ENCODE assay signal across 9 cellular contexts in the genomic region with DNA sequence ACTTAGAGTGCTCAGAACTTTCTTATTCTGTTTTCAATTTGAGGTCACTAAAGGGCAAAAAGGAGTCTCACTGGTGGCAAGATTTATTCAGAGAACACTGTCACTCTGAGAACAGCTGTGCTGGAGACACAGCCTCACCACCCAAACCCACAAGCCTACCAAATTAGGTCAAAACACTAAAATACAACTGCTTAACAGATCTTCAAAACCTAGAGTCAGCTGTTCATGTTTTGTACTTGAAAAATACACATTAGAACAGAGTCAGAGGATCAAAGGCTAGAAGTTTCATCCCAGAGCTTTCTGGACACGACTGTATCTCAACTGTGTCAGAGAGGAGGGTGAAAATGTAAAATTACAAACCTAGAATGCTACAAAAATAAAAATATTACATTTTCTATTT.
DNase-seq lines count a peak whose midpoint lies in the region; ATAC-seq and TF ChIP-seq lines count a peak whose summit lies in the region.
"Had no signal": no experiment of that assay in that cellular context is flagged by ENCODE, and none has a peak within 500 bp of the region (broad histone marks: within the 10 kb centered on the region; RNA-seq: fewer than 3 reads in every experiment).

No MANE protein-coding gene starts in this region.

- H3K9me3 Mint-ChIP-seq in T-helper 2 cell treated with Interferon-gamma antibody and Interleukin-4, amounts not matched to agents 5 μg/mL and 100 μg/mL, for 36 hours = peaks cover 6% of the 10 kb centered on the region
- H3K9me3 Mint-ChIP-seq: immature natural killer cell had no signal

- H3K27me3 Mint-ChIP-seq in T-helper 2 cell treated with Interferon-gamma antibody and Interleukin-4, amounts not matched to agents 5 μg/mL and 100 μg/mL, for 36 hours (ENCODE audit: low read depth) = no peaks in the 10 kb centered on the region

- peaks cover 6% of the 10 kb centered on the region for H3K36me3 Mint-ChIP-seq in T-helper 2 cell treated with Interferon-gamma antibody and Interleukin-4, amounts not matched to agents 5 μg/mL and 100 μg/mL, for 36 hours (ENCODE audit: low read depth)

- no TSS peak for BruUV-seq in A673 (replicated peaks; lab: Mats Ljungman, UMichigan)

- no peaks in the 10 kb centered on the region for H3K27me3 ChIP-seq in A673 (replicated peaks; ENCODE audit: insufficient read depth, low read depth, low read length, poor library complexity)

- no peaks in the 10 kb centered on the region for H3K9me3 ChIP-seq in A673 (ENCODE audit: low read depth, low read length, poor library complexity, severe bottlenecking)

- CTCF ChIA-PET in A673 (lab: Charles Lee) = no interaction called here

- ATAC-seq in GM18873 (IDR thresholded peaks at IDR 0.05; ENCODE audit: low FRiP score, unreplicated experiment) = peak; percentile 78
- ATAC-seq in HG02610 (IDR thresholded peaks at IDR 0.05; ENCODE audit: unreplicated experiment) = peak; percentile 87

- no peak for DNase-seq in T-helper 2 cell treated with Interferon-gamma antibody and Interleukin-4, amounts not matched to agents 5 μg/mL and 100 μg/mL, for 36 hours (ENCODE audit: low spot score)
- peak; percentile 55 for DNase-seq in skeletal muscle cell (ENCODE audit: low read depth)
- no peak for DNase-seq in activated gamma-delta T cell treated with Interleukin-2 at 50 U/mL for 16 hours
- DNase-seq in T-helper 9 cell = no peak
- DNase-seq in A673 (ENCODE audit: low spot score) = no peak
- no peak for DNase-seq in activated naive CD4-positive, alpha-beta T cell treated with Interleukin-2 at 50 U/mL for 16 hours
- DNase-seq: immature natural killer cell had no signal

- POLR2A ChIA-PET in A673 (lab: Charles Lee; ENCODE audit: low non-redundant PET) = no interaction called here

- H3K4me3 Mint-ChIP-seq in T-helper 2 cell treated with Interferon-gamma antibody and Interleukin-4, amounts not matched to agents 5 μg/mL and 100 μg/mL, for 36 hours = no peak overlapping the region
- H3K4me3 Mint-ChIP-seq: immature natural killer cell had no signal

- no peak overlapping the region for H3K4me3 ChIP-seq in skeletal muscle cell (ENCODE audit: low read depth, low read length)
- H3K4me3 ChIP-seq in A673 (ENCODE audit: low read depth, low read length, poor library complexity, severe bottlenecking) = no peak overlapping the region

- H3K4me1 ChIP-seq in A673 (ENCODE audit: insufficient read depth, low read length, poor library complexity, severe bottlenecking) = no peaks in the 10 kb centered on the region

- peak overlapping the region; percentile 47 for H3K27ac Mint-ChIP-seq in T-helper 2 cell treated with Interferon-gamma antibody and Interleukin-4, amounts not matched to agents 5 μg/mL and 100 μg/mL, for 36 hours

- no peak overlapping the region for H3K27ac ChIP-seq in A673 (ENCODE audit: low read depth, low read length, poor library complexity, severe bottlenecking)

- no peak for TF ChIP-seq CTCF in A673 (conservative IDR thresholded peaks at IDR 0.05; ENCODE audit: low read depth, low read length)

- no peaks in the 10 kb centered on the region for H3K36me3 ChIP-seq in A673 (ENCODE audit: insufficient read depth, low read length, poor library complexity, severe bottlenecking)

- peaks cover 16% of the 10 kb centered on the region for H3K4me1 Mint-ChIP-seq in T-helper 2 cell treated with Interferon-gamma antibody and Interleukin-4, amounts not matched to agents 5 μg/mL and 100 μg/mL, for 36 hours (ENCODE audit: low read depth)

- intact Hi-C loops in A673 (cut with micrococcal nuclease; ENCODE audit: unreplicated experiment) = no loop called here
